Comparison of ENCODE assay signal across 16 cellular contexts in the genomic region with DNA sequence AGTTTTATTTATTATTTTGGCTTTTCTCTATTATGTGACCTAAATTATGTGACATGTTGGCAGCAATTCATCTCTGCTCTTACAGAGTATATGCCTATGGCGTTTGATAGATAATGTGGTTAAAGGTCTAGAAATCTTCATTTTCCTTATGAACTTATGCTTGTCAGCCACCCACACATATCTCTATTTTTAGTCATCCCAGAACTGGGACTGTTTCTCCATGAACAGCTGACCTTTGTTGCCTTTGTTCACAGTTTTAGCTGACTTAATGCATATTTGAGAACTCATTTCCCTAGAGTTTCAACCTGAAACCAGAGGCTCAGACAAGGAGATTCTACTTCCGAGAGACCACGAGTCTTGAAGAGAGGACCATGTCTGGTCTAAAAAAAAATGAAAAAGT.
DNase-seq lines count a peak whose midpoint lies in the region; TF ChIP-seq lines count a peak whose summit lies in the region.
"Had no signal": no experiment of that assay in that cellular context is flagged by ENCODE, and none has a peak within 500 bp of the region (broad histone marks: within the 10 kb centered on the region; RNA-seq: fewer than 3 reads in every experiment).

No MANE protein-coding gene starts in this region.

- H3K27ac ChIP-seq in skeletal muscle tissue (ENCODE audit: low read depth, low read length) (peak overlapping the region; percentile 20), sigmoid colon (peak overlapping the region in 1 of 4 donors; percentile 41)
- H3K27ac ChIP-seq: gastroesophageal sphincter had no signal

- DNase-seq in brain pericyte (ENCODE audit: low read depth, low spot score): peak; percentile 25
- DNase-seq in kidney glomerular epithelial cell (lab: John Stamatoyannopoulos, UW): peak; percentile 34
- no peak for DNase-seq in KBM-7
- no peak for DNase-seq in sigmoid colon
- DNase-seq in NCI-H1694 treated with DMSO at 0.1 percent for 48 hours (lab: John Stamatoyannopoulos, UW): no peak
- DNase-seq in activated CD8-positive, alpha-beta memory T cell treated with anti-CD3 and anti-CD28 coated beads, Interleukin-2, amount 50 U/mL, for 48 hours: no peak
- DNase-seq: activated CD4-positive, alpha-beta T cell treated with anti-CD3 and anti-CD28 coated beads for 4 hours; activated T-cell treated with anti-CD3 and anti-CD28 coated beads, Interleukin-2, amount 50 U/mL, for 24 hours; amniotic stem cell; Caco-2; immature natural killer cell; T-helper 2 cell had no signal

- no peak for TF ChIP-seq CTCF in Loucy (conservative IDR thresholded peaks at IDR 0.05; ENCODE audit: low read length)
- no peak for TF ChIP-seq CTCF in sigmoid colon (IDR thresholded peaks at IDR 0.05)

- H3K4me1 ChIP-seq in Loucy (ENCODE audit: insufficient read depth, low read length, poor library complexity, severe bottlenecking) (peaks cover 10% of the 10 kb centered on the region), skeletal muscle tissue (ENCODE audit: control insufficient read depth in 3 of 3, insufficient read depth in 3 of 3, low read length in 3 of 3) (no peaks in the 10 kb centered on the region), sigmoid colon (no peaks in the 10 kb centered on the region)

- H3K36me3 ChIP-seq in Loucy (ENCODE audit: insufficient read depth, low read length): no peaks in the 10 kb centered on the region
- no peaks in the 10 kb centered on the region for H3K36me3 ChIP-seq in skeletal muscle tissue (ENCODE audit: control insufficient read depth in 3 of 3, insufficient read depth in 3 of 3, low read length in 3 of 3)
- no peaks in the 10 kb centered on the region for H3K36me3 ChIP-seq in sigmoid colon
- H3K36me3 ChIP-seq: gastroesophageal sphincter, upper lobe of left lung had no signal

- H3K4me2 ChIP-seq in Loucy (ENCODE audit: low read depth, low read length, poor library complexity, severe bottlenecking): no peak overlapping the region

- 78 to 82% methylated on average over 3 of the region's 3 CpGs for WGBS in sigmoid colon, 2 donors

- intact Hi-C loops in sigmoid colon (cut with DNase I): no loop called here

- no peak for TF ChIP-seq EP300 in sigmoid colon (IDR thresholded peaks at IDR 0.05)

- in situ Hi-C loops in KBM-7 (cut with MboI; ENCODE audit: low pct_unique_long_range_greater_than_20kb, low sequenced_read_pairs): no loop called here

- H3K27me3 ChIP-seq in Loucy (ENCODE audit: insufficient read depth, low read length, poor library complexity, severe bottlenecking) (no peaks in the 10 kb centered on the region), skeletal muscle tissue (ENCODE audit: control insufficient read depth in 3 of 3, insufficient read depth in 3 of 3, low read length in 3 of 3) (no peaks in the 10 kb centered on the region), sigmoid colon (no peaks in the 10 kb centered on the region)
- H3K27me3 ChIP-seq: gastroesophageal sphincter, upper lobe of left lung had no signal

- H3K9me3 ChIP-seq in Loucy (ENCODE audit: insufficient read depth, low read depth, low read length) (no peaks in the 10 kb centered on the region; the same call in 1 of the 2 replicates), skeletal muscle tissue (ENCODE audit: control insufficient read depth in 3 of 3, low read length in 3 of 3) (no peaks in the 10 kb centered on the region), sigmoid colon (no peaks in the 10 kb centered on the region)
- H3K9me3 ChIP-seq: gastroesophageal sphincter, upper lobe of left lung had no signal

- TF ChIP-seq POLR2A in sigmoid colon (IDR thresholded peaks at IDR 0.05): no peak

- 0 out of 2 replicates have a peak overlapping the region, but pooled peaks have one; percentile 17 for H2AFZ ChIP-seq in Loucy (ENCODE audit: low read length)

- H3K79me2 ChIP-seq in Loucy (ENCODE audit: insufficient read depth, low read length): no peaks in the 10 kb centered on the region

- H3F3A ChIP-seq in Loucy (ENCODE audit: low read depth): no peaks in the 10 kb centered on the region

- no peaks in the 10 kb centered on the region for H3K9me2 ChIP-seq in Loucy (replicated peaks; ENCODE audit: low read depth, low read length)

- H4K20me1 ChIP-seq in Loucy (ENCODE audit: insufficient read depth, low read length, poor library complexity, severe bottlenecking): no peaks in the 10 kb centered on the region

- no peak overlapping the region for H3K4me3 ChIP-seq in Loucy (ENCODE audit: low read length, poor library complexity, severe bottlenecking)
- no peak overlapping the region for H3K4me3 ChIP-seq in skeletal muscle tissue (ENCODE audit: low read length in 3 of 3)
- no peak overlapping the region for H3K4me3 ChIP-seq in sigmoid colon
- H3K4me3 ChIP-seq: gastroesophageal sphincter, upper lobe of left lung had no signal

- H3K9ac ChIP-seq in Loucy (ENCODE audit: low read depth, low read length, poor library complexity, severe bottlenecking): no peak overlapping the region
- H3K9ac ChIP-seq in skeletal muscle tissue (ENCODE audit: low read depth in 1 of 3, low read length in 3 of 3): no peak overlapping the region

Comparison
In these comparisons a context has a peak if more than half of its experiments do, and no peak if none do; other contexts are left out.
1. DNase-seq: peak in brain pericyte (single experiment) and kidney glomerular epithelial cell (single experiment); none in KBM-7 (single experiment), sigmoid colon (single experiment), NCI-H1694 treated with DMSO at 0.1 percent for 48 hours (single experiment) and activated CD8-positive, alpha-beta memory T cell treated with anti-CD3 and anti-CD28 coated beads, Interleukin-2, amount 50 U/mL, for 48 hours (single experiment).